In genomic region chr1:200150721-200151120, GRCh38 we compare ENCODE assay signal across 1 cellular context.
TF ChIP-seq lines count a peak whose summit lies in the region.

No MANE protein-coding gene starts in this region.

TF ChIP-seq in K562, 482 proteins besides CTCF, POLR2A, EP300 and RAD21 (continued from another document and continues in another):
- TF ChIP-seq CLOCK (CRISPR knock-in tag; IDR thresholded peaks at IDR 0.05; ENCODE audit: borderline replicate concordance), result no peak
- TF ChIP-seq ZKSCAN3 (CRISPR knock-in tag; IDR thresholded peaks at IDR 0.05), result no peak
- no peak for TF ChIP-seq PYGO2 (tag; IDR thresholded peaks at IDR 0.05)
- TF ChIP-seq PCBP2 (IDR thresholded peaks at IDR 0.05; ENCODE audit: low read depth, low read length, poor library complexity, severe bottlenecking), result no peak
- no peak for TF ChIP-seq CREB3L1 (IDR thresholded peaks at IDR 0.05; ENCODE audit: borderline replicate concordance, low read depth)
- no peak for TF ChIP-seq ZEB2 (IDR thresholded peaks at IDR 0.05)
- TF ChIP-seq BACH1 (tag; IDR thresholded peaks at IDR 0.05), result no peak
- no peak for TF ChIP-seq ZNF778 (CRISPR knock-in tag; IDR thresholded peaks at IDR 0.05)
- no peak for TF ChIP-seq ZNF124 (CRISPR knock-in tag; IDR thresholded peaks at IDR 0.05)
- no peak for TF ChIP-seq STAT5B (CRISPR knock-in tag; IDR thresholded peaks at IDR 0.05)
- no peak for TF ChIP-seq HNRNPK (IDR thresholded peaks at IDR 0.05; ENCODE audit: low read depth, low read length, poor library complexity, severe bottlenecking)
- no peak for TF ChIP-seq BCL6 (CRISPR knock-in tag; IDR thresholded peaks at IDR 0.05)
- TF ChIP-seq JUN (IDR thresholded peaks at IDR 0.05; ENCODE audit: borderline replicate concordance, low read depth, low read length), result peak; percentile 83
- TF ChIP-seq JUN (CRISPR knock-in tag; IDR thresholded peaks at IDR 0.05; ENCODE audit: borderline replicate concordance), result no peak
- no peak for TF ChIP-seq MAFK (IDR thresholded peaks at IDR 0.05; ENCODE audit: low read length)
- no peak for TF ChIP-seq ZNF224 (CRISPR knock-in tag; IDR thresholded peaks at IDR 0.05)
- TF ChIP-seq EHMT2 (IDR thresholded peaks at IDR 0.05), result no peak
- TF ChIP-seq E2F5 (CRISPR knock-in tag; IDR thresholded peaks at IDR 0.05), result no peak
- no peak for TF ChIP-seq CBX2 (IDR thresholded peaks at IDR 0.05; ENCODE audit: insufficient read depth, low read length, poor library complexity, severe bottlenecking)
- TF ChIP-seq ELK1 (CRISPR knock-in tag; IDR thresholded peaks at IDR 0.05), result no peak
- no peak for TF ChIP-seq RUNX1 (IDR thresholded peaks at IDR 0.05; ENCODE audit: low read depth)
- TF ChIP-seq SNAPC5 (CRISPR knock-in tag; IDR thresholded peaks at IDR 0.05), result no peak
- TF ChIP-seq RNF2 (IDR thresholded peaks at IDR 0.05), result no peak
- TF ChIP-seq NCOR1 (IDR thresholded peaks at IDR 0.05), result 0 out of 2 replicates have a peak, but pooled peaks have one; percentile 5
- no peak for TF ChIP-seq AFF1 (IDR thresholded peaks at IDR 0.05; ENCODE audit: low read depth in 1 of 2, partially characterized antibody in 2 of 2)
- no peak for TF ChIP-seq SNIP1 (IDR thresholded peaks at IDR 0.05; ENCODE audit: low read depth)
- no peak for TF ChIP-seq ZNF77 (CRISPR knock-in tag; IDR thresholded peaks at IDR 0.05)
- TF ChIP-seq MTF1 (CRISPR knock-in tag; IDR thresholded peaks at IDR 0.05; ENCODE audit: borderline replicate concordance), result no peak
- TF ChIP-seq ZFP91 (CRISPR knock-in tag; IDR thresholded peaks at IDR 0.05), result no peak
- TF ChIP-seq MLLT1 (IDR thresholded peaks at IDR 0.05), result no peak
- TF ChIP-seq TAF1 (IDR thresholded peaks at IDR 0.05; ENCODE audit: control insufficient read depth, extremely low read depth, insufficient read depth, low read length, severe bottlenecking), result no peak
- no peak for TF ChIP-seq HNRNPLL (IDR thresholded peaks at IDR 0.05; ENCODE audit: low read depth, low read length, poor library complexity, severe bottlenecking)
- TF ChIP-seq PPARD (CRISPR knock-in tag; IDR thresholded peaks at IDR 0.05), result no peak
- TF ChIP-seq ZNF583 (CRISPR knock-in tag; IDR thresholded peaks at IDR 0.05), result no peak
- no peak for TF ChIP-seq SMAD1 (IDR thresholded peaks at IDR 0.05; ENCODE audit: low read depth, low read length, partially characterized antibody)
- no peak for TF ChIP-seq MITF (IDR thresholded peaks at IDR 0.05)
- no peak for TF ChIP-seq YY1 (IDR thresholded peaks at IDR 0.05; ENCODE audit: borderline replicate concordance in 1 of 3, control insufficient read depth in 1 of 3, extremely low read depth in 1 of 3, insufficient read depth in 3 of 3, insufficient read length in 1 of 3, insufficient replicate concordance in 2 of 3, low read depth in 1 of 3, low read length in 2 of 3)
- no peak for TF ChIP-seq E2F4 (CRISPR knock-in tag; IDR thresholded peaks at IDR 0.05; ENCODE audit: low read depth)
- no peak for TF ChIP-seq ARID2 (IDR thresholded peaks at IDR 0.05)
